Comparison of ENCODE assay signal across 9 cellular contexts in the genomic region with DNA sequence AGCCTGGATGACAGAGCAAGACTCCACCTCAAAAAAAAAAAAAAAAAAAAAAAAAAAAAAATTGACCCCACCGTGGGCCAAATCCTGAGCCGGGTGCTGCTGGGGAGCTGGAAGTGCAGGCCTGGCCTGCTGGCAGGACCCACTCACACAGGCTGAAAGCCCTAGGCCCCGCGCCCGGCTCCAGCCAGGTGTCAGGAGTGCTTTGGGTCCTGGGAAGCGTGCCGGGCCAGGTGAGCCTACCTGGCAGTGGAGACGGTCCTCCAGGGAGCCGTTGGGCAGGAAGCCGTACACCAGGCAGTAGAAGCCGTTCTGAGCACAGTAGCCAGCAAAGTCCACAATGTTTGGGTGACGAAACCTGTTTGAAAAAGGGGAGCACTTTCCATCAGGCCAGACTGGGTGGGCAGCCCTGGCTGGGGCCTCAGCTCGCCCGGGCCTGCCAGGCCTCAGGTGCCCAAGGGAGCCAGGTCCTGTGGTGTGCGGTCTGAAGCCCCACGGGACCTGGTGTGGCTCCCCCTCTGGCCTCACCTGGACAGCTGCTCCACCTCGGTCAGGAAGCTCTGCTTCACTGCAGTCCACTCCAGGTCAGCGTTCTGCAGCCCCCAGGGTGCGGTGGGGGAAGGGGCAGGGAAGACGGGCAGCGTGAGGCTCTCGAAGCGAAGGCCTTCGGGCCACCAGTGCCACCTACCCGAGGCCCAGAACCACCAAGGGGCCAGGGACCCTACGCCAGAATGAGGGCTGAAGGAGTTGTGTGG. TPM values are rescaled to one million over a fixed set of nuclear protein-coding genes. Genes with fewer than 3 reads are reported as not detected.
DNase-seq lines count a peak whose midpoint lies in the region; ATAC-seq and TF ChIP-seq lines count a peak whose summit lies in the region.
"Had no signal": no experiment of that assay in that cellular context is flagged by ENCODE, and none has a peak within 500 bp of the region (broad histone marks: within the 10 kb centered on the region; RNA-seq: fewer than 3 reads in every experiment).

No MANE protein-coding gene starts in this region.

- H4K20me1 ChIP-seq in DOHH2 (ENCODE audit: control insufficient read depth, insufficient read depth, low read depth, low read length), result no peaks in the 10 kb centered on the region

- TF ChIP-seq CTCF in DOHH2 (IDR thresholded peaks at IDR 0.05; ENCODE audit: low read depth, low read length, poor library complexity, severe bottlenecking) (no peak), prostate gland (IDR thresholded peaks at IDR 0.05) (peak in 1 of 4 experiments; percentile 1)

- ATAC-seq in HG03108 (IDR thresholded peaks at IDR 0.05; ENCODE audit: unreplicated experiment), result no peak

- H3K9me2 ChIP-seq in DOHH2 (replicated peaks; ENCODE audit: control insufficient read depth, low read length), result no peaks in the 10 kb centered on the region

- H3K9ac ChIP-seq in NT2/D1 (ENCODE audit: insufficient read length, low read depth) (peak overlapping the region; percentile 83), duodenal mucosa (ENCODE audit: low read depth in 1 of 2, low read length in 2 of 2) (peak overlapping the region; percentile 63 to 73)

- no peak for DNase-seq in NT2/D1 (ENCODE audit: low read depth, low spot score)
- DNase-seq in prostate gland (ENCODE audit: low spot score), result peak; percentile 23
- DNase-seq in activated CD8-positive, alpha-beta memory T cell treated with anti-CD3 and anti-CD28 coated beads, Interleukin-2, amount 50 U/mL, for 48 hours, result no peak
- DNase-seq in stimulated activated CD4-positive, alpha-beta T cell treated with anti-CD3 and anti-CD28 coated beads, Interleukin-4, amount 100 ng/mL, for 4 hours, result no peak
- DNase-seq in hepatic stellate cell (ENCODE audit: low spot score), result no peak
- DNase-seq: occipital lobe had no signal

- 53% methylated on average over 12 of the region's 26 CpGs for WGBS in prostate gland

- H3K79me2 ChIP-seq in DOHH2 (ENCODE audit: control insufficient read depth, low read length), result peaks cover 37% of the 10 kb centered on the region

- H3K36me3 ChIP-seq in DOHH2 (ENCODE audit: control insufficient read depth, low read length) (peaks cover 44% of the 10 kb centered on the region), NT2/D1 (ENCODE audit: insufficient read depth, insufficient read length, low read length) (peaks cover 34% of the 10 kb centered on the region), duodenal mucosa (ENCODE audit: control insufficient read depth in 1 of 2, insufficient read depth in 2 of 2, low read length in 2 of 2) (peaks cover 6 to 26% of the 10 kb centered on the region in 2 donors), prostate gland (no peaks in the 10 kb centered on the region)

- H3K27me3 ChIP-seq in DOHH2 (ENCODE audit: control insufficient read depth, low read length) (peaks cover 3% of the 10 kb centered on the region; the same call in 1 of the 2 replicates), NT2/D1 (ENCODE audit: insufficient read depth, insufficient read length) (no peaks in the 10 kb centered on the region), duodenal mucosa (ENCODE audit: control insufficient read depth in 1 of 2, insufficient read depth in 2 of 2, low read length in 2 of 2) (no peaks in the 10 kb centered on the region), prostate gland (replicated peaks; ENCODE audit: insufficient read depth) (no peaks in the 10 kb centered on the region)

- intact Hi-C loops in prostate gland (cut with DNase I), result loop anchor here (10.0 kb wide), 1 partner anchor 77 kb away; a partner anchor contains a TSS

- no peak for TF ChIP-seq POLR2A in prostate gland (IDR thresholded peaks at IDR 0.05)

- peak overlapping the region; percentile 82 for H3K4me3 ChIP-seq in DOHH2 (ENCODE audit: low read length)
- no peak overlapping the region for H3K4me3 ChIP-seq in NT2/D1 (ENCODE audit: insufficient read length, low read depth)
- H3K4me3 ChIP-seq in duodenal mucosa (ENCODE audit: low read depth in 1 of 2, low read length in 2 of 2), result peak overlapping the region; percentile 61 to 64
- H3K4me3 ChIP-seq in prostate gland, result no peak overlapping the region

- peak overlapping the region; percentile 68 for H3K4me2 ChIP-seq in DOHH2 (ENCODE audit: low read length)

- H3F3A ChIP-seq in DOHH2 (ENCODE audit: control insufficient read depth, insufficient read depth), result no peaks in the 10 kb centered on the region

- H3K27ac ChIP-seq in DOHH2 (ENCODE audit: low read depth, low read length) (no peak overlapping the region), duodenal mucosa (ENCODE audit: low read depth, low read length) (no peak overlapping the region), prostate gland (peak overlapping the region; percentile 57 to 75)

- no peaks in the 10 kb centered on the region for H3K9me3 ChIP-seq in DOHH2 (ENCODE audit: control insufficient read depth, insufficient read depth, low read length)
- no peaks in the 10 kb centered on the region for H3K9me3 ChIP-seq in NT2/D1 (ENCODE audit: insufficient read depth, low read length)
- H3K9me3 ChIP-seq in duodenal mucosa (ENCODE audit: control insufficient read depth in 1 of 2, low read length in 2 of 2), result no peaks in the 10 kb centered on the region
- H3K9me3 ChIP-seq in prostate gland, result no peaks in the 10 kb centered on the region

- H3K4me1 ChIP-seq in DOHH2 (ENCODE audit: control insufficient read depth, low read length), result peaks cover 19% of the 10 kb centered on the region
- peaks cover 8% of the 10 kb centered on the region for H3K4me1 ChIP-seq in NT2/D1 (ENCODE audit: insufficient read depth, insufficient read length)
- peaks cover 0 to 39% of the 10 kb centered on the region in 2 donors for H3K4me1 ChIP-seq in duodenal mucosa (ENCODE audit: control insufficient read depth in 1 of 2, insufficient read depth in 2 of 2, low read length in 2 of 2)
- H3K4me1 ChIP-seq in prostate gland (replicated peaks), result no peaks in the 10 kb centered on the region

RNA-seq across cellular contexts. Expression of a gene that starts 1.8 kb away (rescaled TPM):
- total RNA-seq in prostate gland, result 100 to 1,000 TPM; 113 to 122 TPM

RNA-seq across cellular contexts. Expression of a gene that starts 45.4 kb away (rescaled TPM):
- 10 to 100 TPM; 16.9 to 18.2 TPM for total RNA-seq in prostate gland

RNA-seq across cellular contexts. Expression of a gene that starts 46.3 kb away (rescaled TPM):
- 100 to 1,000 TPM in 1 of 2 donors, 10 to 100 TPM in 1; 67.7 to 115 TPM for total RNA-seq in prostate gland

Comparison
In these comparisons a context has a peak if more than half of its experiments do, and no peak if none do; other contexts are left out.
1. H3K27ac ChIP-seq: peak in prostate gland (2 of 2); none in DOHH2 (single experiment) and duodenal mucosa (single experiment).
2. H3K4me3 ChIP-seq: peak in DOHH2 (single experiment) and duodenal mucosa (2 of 2); none in NT2/D1 (single experiment) and prostate gland (0 of 2).